2 cellular contexts compared by ENCODE assay signal in the genomic region with DNA sequence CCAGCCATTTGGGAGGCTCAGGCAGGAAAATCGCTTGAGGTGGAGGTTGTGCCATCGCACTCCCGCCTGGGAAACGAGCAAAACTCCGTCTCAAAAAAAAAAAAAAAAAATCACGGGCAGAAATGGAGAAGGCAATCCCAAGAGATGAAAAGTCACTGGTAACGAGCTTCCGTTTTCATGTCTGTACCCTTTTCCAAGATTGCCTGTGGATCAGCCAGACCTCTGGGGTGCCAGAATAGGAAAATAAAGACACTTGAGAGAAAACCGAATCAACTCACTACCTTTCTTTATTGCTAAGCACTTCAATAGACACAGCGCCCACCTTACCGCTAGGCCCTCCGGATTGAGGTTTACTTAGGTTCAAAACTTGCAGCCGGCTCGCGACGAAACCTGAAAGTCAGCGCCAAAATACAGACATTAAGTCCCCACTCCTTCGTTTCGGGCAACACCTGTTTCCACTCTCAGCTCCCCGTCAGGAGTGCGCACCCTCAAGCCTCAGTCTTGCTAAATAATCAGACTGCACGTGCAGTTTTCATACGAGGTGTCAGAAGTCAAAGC.
TF ChIP-seq lines count a peak whose summit lies in the region.

No MANE protein-coding gene starts in this region.

TF ChIP-seq in PFSK-1, 5 proteins besides CTCF, POLR2A, EP300 and RAD21:
- TF ChIP-seq FOXP2 (optimal IDR thresholded peaks at IDR 0.05; ENCODE audit: borderline replicate concordance, extremely low read depth, extremely low read length, insufficient read depth) (no peak), TAF1 (IDR thresholded peaks at IDR 0.05; ENCODE audit: borderline replicate concordance, insufficient read depth, low read length) (0 out of 2 replicates have a peak, but pooled peaks have one; percentile 8)
- TF ChIP-seq, protein P1, sequence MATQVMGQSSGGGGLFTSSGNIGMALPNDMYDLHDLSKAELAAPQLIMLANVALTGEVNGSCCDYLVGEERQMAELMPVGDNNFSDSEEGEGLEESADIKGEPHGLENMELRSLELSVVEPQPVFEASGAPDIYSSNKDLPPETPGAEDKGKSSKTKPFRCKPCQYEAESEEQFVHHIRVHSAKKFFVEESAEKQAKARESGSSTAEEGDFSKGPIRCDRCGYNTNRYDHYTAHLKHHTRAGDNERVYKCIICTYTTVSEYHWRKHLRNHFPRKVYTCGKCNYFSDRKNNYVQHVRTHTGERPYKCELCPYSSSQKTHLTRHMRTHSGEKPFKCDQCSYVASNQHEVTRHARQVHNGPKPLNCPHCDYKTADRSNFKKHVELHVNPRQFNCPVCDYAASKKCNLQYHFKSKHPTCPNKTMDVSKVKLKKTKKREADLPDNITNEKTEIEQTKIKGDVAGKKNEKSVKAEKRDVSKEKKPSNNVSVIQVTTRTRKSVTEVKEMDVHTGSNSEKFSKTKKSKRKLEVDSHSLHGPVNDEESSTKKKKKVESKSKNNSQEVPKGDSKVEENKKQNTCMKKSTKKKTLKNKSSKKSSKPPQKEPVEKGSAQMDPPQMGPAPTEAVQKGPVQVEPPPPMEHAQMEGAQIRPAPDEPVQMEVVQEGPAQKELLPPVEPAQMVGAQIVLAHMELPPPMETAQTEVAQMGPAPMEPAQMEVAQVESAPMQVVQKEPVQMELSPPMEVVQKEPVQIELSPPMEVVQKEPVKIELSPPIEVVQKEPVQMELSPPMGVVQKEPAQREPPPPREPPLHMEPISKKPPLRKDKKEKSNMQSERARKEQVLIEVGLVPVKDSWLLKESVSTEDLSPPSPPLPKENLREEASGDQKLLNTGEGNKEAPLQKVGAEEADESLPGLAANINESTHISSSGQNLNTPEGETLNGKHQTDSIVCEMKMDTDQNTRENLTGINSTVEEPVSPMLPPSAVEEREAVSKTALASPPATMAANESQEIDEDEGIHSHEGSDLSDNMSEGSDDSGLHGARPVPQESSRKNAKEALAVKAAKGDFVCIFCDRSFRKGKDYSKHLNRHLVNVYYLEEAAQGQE (IDR thresholded peaks at IDR 0.05; ENCODE audit: insufficient read depth in 1 of 2, low read depth in 2 of 2, low read length in 2 of 2) = no peak
TF ChIP-seq in PFSK-1: peak in this region for 1.

TF ChIP-seq in H1, 55 proteins besides CTCF, POLR2A, EP300 and RAD21:
- TF ChIP-seq, protein P2, sequence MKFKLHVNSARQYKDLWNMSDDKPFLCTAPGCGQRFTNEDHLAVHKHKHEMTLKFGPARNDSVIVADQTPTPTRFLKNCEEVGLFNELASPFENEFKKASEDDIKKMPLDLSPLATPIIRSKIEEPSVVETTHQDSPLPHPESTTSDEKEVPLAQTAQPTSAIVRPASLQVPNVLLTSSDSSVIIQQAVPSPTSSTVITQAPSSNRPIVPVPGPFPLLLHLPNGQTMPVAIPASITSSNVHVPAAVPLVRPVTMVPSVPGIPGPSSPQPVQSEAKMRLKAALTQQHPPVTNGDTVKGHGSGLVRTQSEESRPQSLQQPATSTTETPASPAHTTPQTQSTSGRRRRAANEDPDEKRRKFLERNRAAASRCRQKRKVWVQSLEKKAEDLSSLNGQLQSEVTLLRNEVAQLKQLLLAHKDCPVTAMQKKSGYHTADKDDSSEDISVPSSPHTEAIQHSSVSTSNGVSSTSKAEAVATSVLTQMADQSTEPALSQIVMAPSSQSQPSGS (IDR thresholded peaks at IDR 0.05; ENCODE audit: low read length) = peak; percentile 87; the same call in 1 of the 2 replicates
- TF ChIP-seq KDM5A (IDR thresholded peaks at IDR 0.05; ENCODE audit: low read length) (peak; percentile 36; the same call in 1 of the 2 replicates), SIN3A (conservative IDR thresholded peaks at IDR 0.05 in 1 of 2, IDR thresholded peaks at IDR 0.05 in 1 of 2; ENCODE audit: low read depth in 1 of 2, low read length in 2 of 2) (no peak; a peak in 1 of 4 replicates), POLR2AphosphoS5 (IDR thresholded peaks at IDR 0.05; ENCODE audit: low read depth, low read length) (peak; percentile 11; the same call in 1 of the 2 replicates), CTBP2 (IDR thresholded peaks at IDR 0.05; ENCODE audit: borderline replicate concordance, insufficient read depth, insufficient read length, low read length) (no peak), ATF3 (IDR thresholded peaks at IDR 0.05; ENCODE audit: insufficient read depth, low read depth, low read length) (no peak)
